In genomic region chr1:207831517-207832327, GRCh38 we compare ENCODE assay signal across 8 cellular contexts.
DNase-seq lines count a peak whose midpoint lies in the region; ATAC-seq and TF ChIP-seq lines count a peak whose summit lies in the region.

No MANE protein-coding gene starts in this region.

- H4K12ac ChIP-seq in trophoblast cell (ENCODE audit: low read depth, low read length): no peak overlapping the region

- H3K4ac ChIP-seq in trophoblast cell (ENCODE audit: low read depth, low read length): no peak overlapping the region

- H4K20me1 ChIP-seq in GM23248 (ENCODE audit: insufficient read depth): no peaks in the 10 kb centered on the region

- no peak overlapping the region for H2AK5ac ChIP-seq in trophoblast cell (ENCODE audit: low read length)

- H3K14ac ChIP-seq in trophoblast cell (ENCODE audit: low read length): no peak overlapping the region

- peak; percentile 79 for DNase-seq in GM13976 (ENCODE audit: low spot score)
- DNase-seq in T-helper 17 cell: no peak
- no peak for DNase-seq in esophagus squamous epithelium (lab: John Stamatoyannopoulos, UW)
- peak; percentile 17 to 44 (median 42) for DNase-seq in stimulated activated CD4-positive, alpha-beta T cell treated with anti-CD3 and anti-CD28 coated beads, TNF-alpha, amount 100 ng/mL, for 24 hours (ENCODE audit: low read depth in 3 of 3)
- DNase-seq in COLO668 (lab: John Stamatoyannopoulos, UW; ENCODE audit: unreplicated experiment): no peak
- DNase-seq in trophoblast cell: no peak
- DNase-seq in GM23248: no peak

- WGBS in esophagus squamous epithelium, 2 donors: 17 to 30% methylated on average over 9 of the region's 9 CpGs
- WGBS in trophoblast cell (ENCODE audit: extremely low coverage, insufficient coverage, insufficient read length): no CpG with 5 or more reads among the region's 9 CpGs
- WGBS in GM23248 (ENCODE audit: low coverage in 1 of 2, low lambda C conversion rate in 2 of 2, missing lambda C conversion rate in 2 of 2), 2 experiments: 65 to 66% methylated on average over 9 of the region's 9 CpGs

- H3K9me3 ChIP-seq in T-helper 17 cell (ENCODE audit: control insufficient read depth, low read length, poor library complexity, severe bottlenecking) (no peaks in the 10 kb centered on the region), esophagus squamous epithelium (no peaks in the 10 kb centered on the region), trophoblast cell (ENCODE audit: insufficient read depth, low read depth, low read length) (no peaks in the 10 kb centered on the region), GM23248 (ENCODE audit: low read depth) (no peaks in the 10 kb centered on the region)

- no peaks in the 10 kb centered on the region for H3K36me3 Mint-ChIP-seq in T-helper 17 cell (ENCODE audit: low read depth)

- H3K27me3 Mint-ChIP-seq in T-helper 17 cell: no peaks in the 10 kb centered on the region

- peak overlapping the region; percentile 88 for H3K27ac Mint-ChIP-seq in T-helper 17 cell

- intact Hi-C loops in esophagus squamous epithelium (cut with DNase I): no loop called here

- peak overlapping the region; percentile 84 for H3K4me3 Mint-ChIP-seq in T-helper 17 cell

- H4K91ac ChIP-seq in trophoblast cell (ENCODE audit: low read depth, low read length): no peak overlapping the region

- H3F3A ChIP-seq in GM23248 (ENCODE audit: insufficient read depth): peaks cover 7% of the 10 kb centered on the region; the same call in 1 of the 2 replicates

- H2BK120ac ChIP-seq in trophoblast cell (ENCODE audit: insufficient read depth, low read length, poor library complexity): no peak overlapping the region

- TF ChIP-seq CTCF in GM13976 (IDR thresholded peaks at IDR 0.05; ENCODE audit: borderline replicate concordance, control extremely low read depth, extremely low read depth, insufficient read depth, missing control alignments) (no peak), esophagus squamous epithelium (IDR thresholded peaks at IDR 0.05) (no peak)

- H3K4me2 ChIP-seq in trophoblast cell (ENCODE audit: low read length) (no peak overlapping the region), GM23248 (ENCODE audit: unreplicated experiment) (no peak overlapping the region)

- H3K9ac ChIP-seq in trophoblast cell (ENCODE audit: low read length) (no peak overlapping the region), GM23248 (no peak overlapping the region)

- H3K18ac ChIP-seq in trophoblast cell (ENCODE audit: low read length): no peak overlapping the region

- H3K4me3 ChIP-seq in esophagus squamous epithelium (no peak overlapping the region), trophoblast cell (ENCODE audit: low read depth, low read length) (no peak overlapping the region), GM23248 (no peak overlapping the region)

- H3K27me3 ChIP-seq in esophagus squamous epithelium: no peaks in the 10 kb centered on the region
- no peaks in the 10 kb centered on the region for H3K27me3 ChIP-seq in trophoblast cell (ENCODE audit: insufficient read depth, low read length)
- H3K27me3 ChIP-seq in GM23248 (replicated peaks; ENCODE audit: insufficient read depth): no peaks in the 10 kb centered on the region

- H3K4me1 Mint-ChIP-seq in T-helper 17 cell: peaks cover 73% of the 10 kb centered on the region

- H3K9me2 ChIP-seq in GM23248 (ENCODE audit: insufficient read depth): no peaks in the 10 kb centered on the region

- no peak overlapping the region for H2BK12ac ChIP-seq in trophoblast cell (ENCODE audit: low read length)

- H3K23ac ChIP-seq in trophoblast cell (ENCODE audit: low read length): no peak overlapping the region

- in situ Hi-C loops in GM13976 (cut with MboI; ENCODE audit: low sequenced_read_pairs, unreplicated experiment): loop anchor here (5.0 kb wide), 1 partner anchor 36 kb away; no protein-coding TSS in a partner anchor
- in situ Hi-C loops in GM23248 (cut with MboI): no loop called here

- H3K4me1 ChIP-seq in esophagus squamous epithelium: peaks cover 39 to 95% (median 66%) of the 10 kb centered on the region in 3 donors
- peaks cover 3 to 4% of the 10 kb centered on the region in 2 experiments for H3K4me1 ChIP-seq in trophoblast cell (ENCODE audit: control insufficient read depth in 1 of 2, insufficient read depth in 2 of 2, low read length in 2 of 2)
- H3K4me1 ChIP-seq in GM23248 (ENCODE audit: insufficient read depth): no peaks in the 10 kb centered on the region

- no peaks in the 10 kb centered on the region for H3K79me2 ChIP-seq in trophoblast cell (ENCODE audit: control insufficient read depth, insufficient read depth, low read length, poor library complexity)
- H3K79me2 ChIP-seq in GM23248 (ENCODE audit: insufficient read depth): no peaks in the 10 kb centered on the region

- no peak for TF ChIP-seq POLR2A in esophagus squamous epithelium (IDR thresholded peaks at IDR 0.05)

- H3K27ac ChIP-seq in esophagus squamous epithelium (peak overlapping the region; percentile 63 to 95 (median 76)), trophoblast cell (ENCODE audit: low read depth, low read length) (no peak overlapping the region), GM23248 (no peak overlapping the region)

- H2BK5ac ChIP-seq in trophoblast cell (ENCODE audit: low read depth, low read length, poor library complexity): no peak overlapping the region

- H3K36me3 ChIP-seq in esophagus squamous epithelium (peaks cover 0 to 30% (median 0%) of the 10 kb centered on the region in 3 donors), trophoblast cell (ENCODE audit: control insufficient read depth in 1 of 2, insufficient read depth in 2 of 2, low read length in 2 of 2) (no peaks in the 10 kb centered on the region), GM23248 (ENCODE audit: low read depth) (no peaks in the 10 kb centered on the region)

- no peak overlapping the region for H4K8ac ChIP-seq in trophoblast cell (ENCODE audit: low read depth, low read length)

- H3K79me1 ChIP-seq in trophoblast cell (ENCODE audit: low read length): no peaks in the 10 kb centered on the region

- H2AFZ ChIP-seq in trophoblast cell (ENCODE audit: insufficient read depth, low read length, poor library complexity) (no peak overlapping the region), GM23248 (no peak overlapping the region)

- ATAC-seq in GM21825 (IDR thresholded peaks at IDR 0.05; ENCODE audit: unreplicated experiment) (peak; percentile 73), T-helper 17 cell (peak; percentile 85)

Comparison
In these comparisons a context has a peak if more than half of its experiments do, and no peak if none do; other contexts are left out.
1. DNase-seq: peak in GM13976 (single experiment) and stimulated activated CD4-positive, alpha-beta T cell treated with anti-CD3 and anti-CD28 coated beads, TNF-alpha, amount 100 ng/mL, for 24 hours (3 of 3); none in T-helper 17 cell (0 of 3), esophagus squamous epithelium (single experiment), COLO668 (single experiment), trophoblast cell (0 of 2) and GM23248 (single experiment).
2. H3K27ac ChIP-seq: peak in esophagus squamous epithelium (4 of 4); none in trophoblast cell (single experiment) and GM23248 (single experiment).